ENCODE assay signal across 35 cellular contexts in genomic region chr4:133903029-133903428, GRCh38.
DNase-seq lines count a peak whose midpoint lies in the region; ATAC-seq and TF ChIP-seq lines count a peak whose summit lies in the region.
"Had no signal": no experiment of that assay in that cellular context is flagged by ENCODE, and none has a peak within 500 bp of the region (broad histone marks: within the 10 kb centered on the region; RNA-seq: fewer than 3 reads in every experiment).

No MANE protein-coding gene starts in this region.

- no peak overlapping the region for H3K23ac ChIP-seq in IMR-90 (ENCODE audit: low read depth, low read length)

- H3K27me3 ChIP-seq in IMR-90 (ENCODE audit: control insufficient read depth, insufficient read depth, low read length) = no peaks in the 10 kb centered on the region
- no peaks in the 10 kb centered on the region for H3K27me3 ChIP-seq in adipocyte (replicated peaks; ENCODE audit: control insufficient read depth, insufficient read depth, low read length)
- no peaks in the 10 kb centered on the region for H3K27me3 ChIP-seq in neural cell (ENCODE audit: insufficient read depth, low read depth, low read length)
- no peaks in the 10 kb centered on the region for H3K27me3 ChIP-seq in SK-N-SH (ENCODE audit: insufficient read depth)
- H3K27me3 ChIP-seq: BE2C; BLaER1; BLaER1 treated with 17β-estradiol and CSF1 and Interleukin-3, amounts not matched to agents 10 nM and 100 nM had no signal

- H2AK9ac ChIP-seq in IMR-90 (replicated peaks; ENCODE audit: low read depth, low read length, poor library complexity) = no peak overlapping the region

- no peak overlapping the region for H4K91ac ChIP-seq in IMR-90 (ENCODE audit: insufficient read depth, low read depth, low read length)

- H3K9me1 ChIP-seq in IMR-90 (ENCODE audit: insufficient read depth, low read length) = no peaks in the 10 kb centered on the region

- H3K9me2 ChIP-seq in neural cell (ENCODE audit: insufficient read depth, low read length) = no peaks in the 10 kb centered on the region
- no peaks in the 10 kb centered on the region; the same call in 1 of the 2 replicates for H3K9me2 ChIP-seq in SK-N-SH

- H3K27ac Mint-ChIP-seq in chondrocyte (ENCODE audit: unreplicated experiment) = no peak overlapping the region
- H3K27ac Mint-ChIP-seq: B cell; CD14-positive monocyte; CD4-positive, alpha-beta memory T cell; CD4-positive, alpha-beta T cell; CD4-positive, CD25-positive, alpha-beta regulatory T cell; CD8-positive, alpha-beta memory T cell; CD8-positive, alpha-beta T cell had no signal

- TF ChIP-seq RAD21 in IMR-90 (IDR thresholded peaks at IDR 0.05; ENCODE audit: low read length) (no peak), neural cell (conservative IDR thresholded peaks at IDR 0.05) (no peak), SK-N-SH (IDR thresholded peaks at IDR 0.05; ENCODE audit: low read length) (no peak)

- H2BK5ac ChIP-seq in IMR-90 (ENCODE audit: low read depth, low read length, poor library complexity, severe bottlenecking) = no peak overlapping the region

- H3K36me3 ChIP-seq in IMR-90 (ENCODE audit: control insufficient read depth, insufficient read depth, low read length) = no peaks in the 10 kb centered on the region
- no peaks in the 10 kb centered on the region for H3K36me3 ChIP-seq in adipocyte (ENCODE audit: control insufficient read depth, insufficient read depth, low read length, severe bottlenecking)
- no peaks in the 10 kb centered on the region for H3K36me3 ChIP-seq in neural cell (ENCODE audit: insufficient read depth, low read length)
- H3K36me3 ChIP-seq in SK-N-SH (replicated peaks in 1 of 2; ENCODE audit: control insufficient read depth in 1 of 2, insufficient read depth in 2 of 2, low read length in 1 of 2) = no peaks in the 10 kb centered on the region
- H3K36me3 ChIP-seq: BE2C; BLaER1; BLaER1 treated with 17β-estradiol and CSF1 and Interleukin-3, amounts not matched to agents 10 nM and 100 nM had no signal

- H3K4me1 ChIP-seq in IMR-90 (ENCODE audit: control insufficient read depth, insufficient read depth, low read length) (no peaks in the 10 kb centered on the region), adipocyte (ENCODE audit: control insufficient read depth, insufficient read depth, low read length) (no peaks in the 10 kb centered on the region), SK-N-SH (ENCODE audit: control insufficient read depth in 1 of 2, insufficient read depth in 2 of 2, low read depth in 1 of 2, low read length in 1 of 2) (no peaks in the 10 kb centered on the region)
- H3K4me1 ChIP-seq: A549; BE2C; BLaER1; BLaER1 treated with 17β-estradiol and CSF1 and Interleukin-3, amounts not matched to agents 10 nM and 100 nM; Caco-2 had no signal

- no peaks in the 10 kb centered on the region for H4K20me1 ChIP-seq in IMR-90 (ENCODE audit: insufficient read depth, low read length)
- H4K20me1 ChIP-seq in neural cell (ENCODE audit: insufficient read depth) = no peaks in the 10 kb centered on the region
- H4K20me1 ChIP-seq in SK-N-SH (ENCODE audit: insufficient read depth) = no peaks in the 10 kb centered on the region
- H4K20me1 ChIP-seq: BLaER1; BLaER1 treated with 17β-estradiol and CSF1 and Interleukin-3, amounts not matched to agents 10 nM and 100 nM had no signal

- TF ChIP-seq POLR2A in IMR-90 (IDR thresholded peaks at IDR 0.05; ENCODE audit: low read depth, low read length) = no peak

- no peak overlapping the region for H2AK5ac ChIP-seq in IMR-90 (ENCODE audit: low read depth, low read length)

- POLR2A ChIA-PET in IMR-90 (lab: Charles Lee; ENCODE audit: unreplicated experiment) = no interaction called here
- POLR2A ChIA-PET in SK-N-SH (lab: Yijun Ruan, JAX) = no interaction called here

- no peak overlapping the region for H2BK20ac ChIP-seq in IMR-90 (ENCODE audit: low read depth, low read length)

- TF ChIP-seq EP300 in neural cell (conservative IDR thresholded peaks at IDR 0.05; ENCODE audit: poor library complexity, severe bottlenecking) = peak; percentile 54
- TF ChIP-seq EP300 in SK-N-SH (IDR thresholded peaks at IDR 0.05; ENCODE audit: borderline replicate concordance in 1 of 2, low read depth in 1 of 2, low read length in 1 of 2) = no peak

- H3K79me2 ChIP-seq in neural cell (replicated peaks; ENCODE audit: insufficient read depth, low read length) (no peaks in the 10 kb centered on the region), SK-N-SH (ENCODE audit: insufficient read depth) (no peaks in the 10 kb centered on the region)

- no peak overlapping the region for H2BK15ac ChIP-seq in IMR-90 (ENCODE audit: low read depth, low read length)

- intact Hi-C loops in IMR-90 (cut with micrococcal nuclease) = no loop called here

- ATAC-seq in IMR-90 (ENCODE audit: low read depth) (no peak), HG02623 (IDR thresholded peaks at IDR 0.05; ENCODE audit: unreplicated experiment) (no peak)
- ATAC-seq: A549; CD8-positive, alpha-beta T cell had no signal

- DNase-seq in IMR-90 (no peak), adipocyte (ENCODE audit: low read depth) (peak; percentile 1), putamen (ENCODE audit: low spot score) (peak; percentile 60), SK-N-SH (no peak), chondrocyte (ENCODE audit: low spot score) (no peak), retina (no peak)
- DNase-seq: 8988T; ACHN; AML-193; BE2C; C1 segment of cervical spinal cord; Caco-2; Calu3; CD4-positive, alpha-beta memory T cell; CD4-positive, alpha-beta T cell; CD4-positive, CD25-positive, alpha-beta regulatory T cell; CD8-positive, alpha-beta memory T cell; CD8-positive, alpha-beta T cell; COR-L47; DMS 273 treated with DMSO at 0.1 percent for 48 hours; DMS153; DMS53; DMS79; DMS79 treated with DMSO at 0.1 percent for 48 hours; DND-41; EL had no signal

- BruUV-seq in IMR-90 (replicated peaks; lab: Mats Ljungman, UMichigan) = no TSS peak

- H4K5ac ChIP-seq in IMR-90 (ENCODE audit: low read depth, low read length) = no peak overlapping the region

- H3K9me3 ChIP-seq in IMR-90 (ENCODE audit: control insufficient read depth, insufficient read depth, low read length) (no peaks in the 10 kb centered on the region), adipocyte (ENCODE audit: control insufficient read depth, low read length) (no peaks in the 10 kb centered on the region), neural cell (ENCODE audit: low read length) (no peaks in the 10 kb centered on the region), SK-N-SH (no peaks in the 10 kb centered on the region)
- H3K9me3 ChIP-seq: A549; BE2C; BLaER1; BLaER1 treated with 17β-estradiol and CSF1 and Interleukin-3, amounts not matched to agents 10 nM and 100 nM; Caco-2 had no signal

- H3K4ac ChIP-seq in IMR-90 (ENCODE audit: low read depth, low read length) = no peak overlapping the region

- H2AFZ ChIP-seq in IMR-90 (replicated peaks; ENCODE audit: low read length, poor library complexity) (no peak overlapping the region), neural cell (ENCODE audit: low read depth, low read length) (no peak overlapping the region), SK-N-SH (ENCODE audit: low read depth) (no peak overlapping the region)

- no peak overlapping the region for H2BK120ac ChIP-seq in IMR-90 (ENCODE audit: low read depth, low read length)

- H3K9ac ChIP-seq in IMR-90 (ENCODE audit: low read depth, low read length) (no peak overlapping the region), adipocyte (ENCODE audit: low read length) (no peak overlapping the region), neural cell (ENCODE audit: low read length) (no peak overlapping the region), SK-N-SH (no peak overlapping the region)
- H3K9ac ChIP-seq: BLaER1; BLaER1 treated with 17β-estradiol and CSF1 and Interleukin-3, amounts not matched to agents 10 nM and 100 nM had no signal

- peaks cover 2% of the 10 kb centered on the region for H3K27me3 Mint-ChIP-seq in chondrocyte (ENCODE audit: low read depth)
- H3K27me3 Mint-ChIP-seq: B cell; CD4-positive, alpha-beta memory T cell; CD4-positive, alpha-beta T cell; CD4-positive, CD25-positive, alpha-beta regulatory T cell; CD8-positive, alpha-beta memory T cell had no signal

- H3K18ac ChIP-seq in IMR-90 (ENCODE audit: low read depth, low read length) = no peak overlapping the region

- H3F3A ChIP-seq in neural cell (ENCODE audit: insufficient read depth, low read length, poor library complexity, severe bottlenecking) (no peaks in the 10 kb centered on the region), SK-N-SH (replicated peaks; ENCODE audit: insufficient read depth) (no peaks in the 10 kb centered on the region)

- H3K36me3 Mint-ChIP-seq in chondrocyte (ENCODE audit: low read depth) = peaks cover 6% of the 10 kb centered on the region
- H3K36me3 Mint-ChIP-seq: CD14-positive monocyte; CD4-positive, alpha-beta memory T cell; CD4-positive, CD25-positive, alpha-beta regulatory T cell; CD8-positive, alpha-beta memory T cell; CD8-positive, alpha-beta T cell had no signal

- CTCF ChIA-PET in IMR-90 (lab: Yijun Ruan, JAX) = no interaction called here
- CTCF ChIA-PET in SK-N-SH (lab: Yijun Ruan, JAX) = no interaction called here

- H3K4me1 Mint-ChIP-seq in chondrocyte (ENCODE audit: low read depth) = no peaks in the 10 kb centered on the region
- H3K4me1 Mint-ChIP-seq: B cell; CD14-positive monocyte; CD4-positive, alpha-beta memory T cell; CD4-positive, CD25-positive, alpha-beta regulatory T cell; CD8-positive, alpha-beta memory T cell had no signal

- H3K4me2 ChIP-seq in IMR-90 (ENCODE audit: low read depth, low read length) (no peak overlapping the region), neural cell (ENCODE audit: low read length) (no peak overlapping the region), SK-N-SH (no peak overlapping the region)
- H3K4me2 ChIP-seq: A549; BLaER1; BLaER1 treated with 17β-estradiol and CSF1 and Interleukin-3, amounts not matched to agents 10 nM and 100 nM had no signal

- no peak overlapping the region for H3K4me3 ChIP-seq in IMR-90 (ENCODE audit: insufficient read depth, low read depth, low read length)
- no peak overlapping the region for H3K4me3 ChIP-seq in adipocyte (ENCODE audit: low read length)
- H3K4me3 ChIP-seq in neural cell (ENCODE audit: low read length) = no peak overlapping the region
- H3K4me3 ChIP-seq in SK-N-SH (ENCODE audit: low read depth in 2 of 2, low read length in 1 of 2) = no peak overlapping the region
- H3K4me3 ChIP-seq: A549; BLaER1; BLaER1 treated with 17β-estradiol and CSF1 and Interleukin-3, amounts not matched to agents 10 nM and 100 nM had no signal

- no peak overlapping the region for H4K8ac ChIP-seq in IMR-90 (ENCODE audit: low read depth in 2 of 2, low read length in 2 of 2)

- dilution Hi-C loops in IMR-90 (cut with HindIII; ENCODE audit: low sequenced_read_pairs, unreplicated experiment) = no loop called here

- H3K14ac ChIP-seq in IMR-90 (replicated peaks; ENCODE audit: low read depth, low read length) = no peak overlapping the region

- no peak for TF ChIP-seq CTCF in IMR-90 (conservative IDR thresholded peaks at IDR 0.05; ENCODE audit: low read depth, low read length)
- TF ChIP-seq CTCF in neural cell (IDR thresholded peaks at IDR 0.05; ENCODE audit: poor library complexity, severe bottlenecking) = no peak
- no peak for TF ChIP-seq CTCF in SK-N-SH (IDR thresholded peaks at IDR 0.05)
- no peak for TF ChIP-seq CTCF in chondrocyte (IDR thresholded peaks at IDR 0.05)

- no peak overlapping the region for H3K56ac ChIP-seq in IMR-90 (ENCODE audit: extremely low read depth, insufficient read depth, low read length)

- H3K4me3 Mint-ChIP-seq in chondrocyte (ENCODE audit: unreplicated experiment) = no peak overlapping the region
- H3K4me3 Mint-ChIP-seq: B cell; CD14-positive monocyte; CD4-positive, alpha-beta memory T cell; CD4-positive, alpha-beta T cell; CD4-positive, CD25-positive, alpha-beta regulatory T cell; CD8-positive, alpha-beta memory T cell; CD8-positive, alpha-beta T cell had no signal

- in situ Hi-C loops in IMR-90 (cut with MboI; ENCODE audit: low sequenced_read_pairs) = no loop called here

- H3K79me1 ChIP-seq in IMR-90 (ENCODE audit: low read depth in 1 of 2, low read length in 2 of 2) = no peaks in the 10 kb centered on the region

- H3K27ac ChIP-seq in IMR-90 (ENCODE audit: insufficient read depth, low read length) (no peak overlapping the region), neural cell (ENCODE audit: low read length) (no peak overlapping the region), SK-N-SH (ENCODE audit: low read depth in 2 of 2, low read length in 1 of 2) (no peak overlapping the region)
- H3K27ac ChIP-seq: 22Rv1; A549; BLaER1; BLaER1 treated with 17β-estradiol and CSF1 and Interleukin-3, amounts not matched to agents 10 nM and 100 nM; C4-2B had no signal

- H3K9me3 Mint-ChIP-seq in chondrocyte (ENCODE audit: low read depth) = peaks cover 16% of the 10 kb centered on the region

Comparison
In these comparisons a context has a peak if more than half of its experiments do, and no peak if none do; other contexts are left out.
1. DNase-seq: peak in adipocyte (single experiment) and putamen (single experiment); none in IMR-90 (single experiment), SK-N-SH (single experiment), chondrocyte (single experiment) and retina (single experiment).